ENCODE assay signal across 1 cellular context in the genomic region with DNA sequence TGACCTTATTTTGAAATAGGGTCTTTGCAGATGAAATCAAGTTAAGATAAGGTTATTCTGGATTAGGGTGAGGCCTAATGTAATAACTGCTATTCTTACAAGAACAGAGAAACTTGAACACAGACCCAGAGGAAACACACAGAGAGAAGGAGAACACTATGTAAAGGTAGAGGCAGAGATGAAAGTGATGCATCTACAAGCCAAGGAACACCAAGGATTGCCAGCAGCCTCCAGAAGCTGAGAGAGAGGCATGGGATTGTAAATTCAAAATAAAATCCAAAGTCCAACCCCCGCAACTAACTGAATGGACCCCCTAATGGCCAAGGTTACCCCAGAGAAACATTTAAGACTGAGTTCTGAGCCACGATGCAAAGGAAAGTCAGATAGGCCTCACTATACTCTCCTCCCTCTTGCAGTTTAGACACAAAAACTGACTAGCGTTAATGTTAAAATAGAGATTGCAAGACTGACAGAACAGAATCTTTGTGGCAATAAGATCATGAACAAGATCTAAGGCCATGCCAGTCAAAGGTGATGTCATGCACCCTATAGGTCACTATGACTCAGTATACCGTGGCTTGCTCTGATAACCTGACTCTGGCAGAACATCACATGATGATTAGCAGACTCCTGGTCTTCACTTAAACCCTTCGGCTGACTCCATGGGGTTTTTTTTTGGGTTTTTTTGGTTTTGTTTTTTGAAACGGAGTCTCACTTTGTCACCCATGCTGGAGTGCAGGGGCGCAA.
TF ChIP-seq lines count a peak whose summit lies in the region.

No MANE protein-coding gene starts in this region.

TF ChIP-seq in HepG2, 621 proteins besides CTCF, POLR2A, EP300 and RAD21:
- peak; percentile 47 for TF ChIP-seq ATF7 (IDR thresholded peaks at IDR 0.05)
- TF ChIP-seq ATF7 (CRISPR knock-in tag; IDR thresholded peaks at IDR 0.05) = no peak
- TF ChIP-seq ZNF724P (CRISPR knock-in tag; IDR thresholded peaks at IDR 0.05; ENCODE audit: borderline replicate concordance) = no peak
- no peak for TF ChIP-seq BRD4 (CRISPR knock-in tag; IDR thresholded peaks at IDR 0.05)
